Comparison of ENCODE assay signal across 10 cellular contexts in genomic region chr15:63019539-63020109, GRCh38. TPM values are rescaled to one million over a fixed set of nuclear protein-coding genes. Genes with fewer than 3 reads are reported as not detected.
A peak's percentile ranks its signal among the peaks of the same experiment; 100 is the strongest.
DNase-seq lines count a peak whose midpoint lies in the region; ATAC-seq and TF ChIP-seq lines count a peak whose summit lies in the region.
"Had no signal": no experiment of that assay in that cellular context is flagged by ENCODE, and none has a peak within 500 bp of the region (broad histone marks: within the 10 kb centered on the region; RNA-seq: fewer than 3 reads in every experiment).

No MANE protein-coding gene starts in this region.

- DNase-seq in NCI-H524 (lab: John Stamatoyannopoulos, UW), result peak; percentile 14 to 76
- DNase-seq in NCI-H524 treated with DMSO at 0.1 percent for 48 hours (lab: John Stamatoyannopoulos, UW), result no peak
- peak; percentile 13 for DNase-seq in SW480 (ENCODE audit: low spot score)
- DNase-seq in foreskin keratinocyte, result peak; percentile 98
- peak; percentile 48 for DNase-seq in stromal cell of bone marrow (ENCODE audit: low read depth)
- DNase-seq in DMS153 treated with DMSO at 0.1 percent for 48 hours (lab: John Stamatoyannopoulos, UW; ENCODE audit: unreplicated experiment), result no peak
- no peak for DNase-seq in Kasumi-1 (lab: John Stamatoyannopoulos, UW)
- DNase-seq: activated CD4-positive, alpha-beta memory T cell treated with anti-CD3 and anti-CD28 coated beads, Interleukin-2, amount 10 ng/mL, durations not matched to agents 7 days and 5 days; NCI-H345 had no signal

- H3K27ac ChIP-seq in foreskin keratinocyte, result no peak overlapping the region

- peak; percentile 93 for ATAC-seq in foreskin keratinocyte
- ATAC-seq in HG02938 (IDR thresholded peaks at IDR 0.05; ENCODE audit: unreplicated experiment), result no peak

- peak; percentile 5 for TF ChIP-seq CTCF in foreskin keratinocyte (conservative IDR thresholded peaks at IDR 0.05)

- H3K4me1 ChIP-seq in foreskin keratinocyte, result peaks cover 22% of the 10 kb centered on the region

- no peaks in the 10 kb centered on the region for H3K27me3 ChIP-seq in foreskin keratinocyte

RNA-seq across cellular contexts. Expression of gene TPM1, which starts 22.9 kb away (rescaled TPM):
- total RNA-seq in foreskin keratinocyte, result 152 and 167 TPM in 2 replicates
- polyA plus RNA-seq in foreskin keratinocyte, result 116 and 124 TPM in 2 replicates

Comparison
In these comparisons a context has a peak if more than half of its experiments do, and no peak if none do; other contexts are left out.
1. DNase-seq: peak in NCI-H524 (2 of 2), SW480 (single experiment), foreskin keratinocyte (2 of 2) and stromal cell of bone marrow (single experiment); none in NCI-H524 treated with DMSO at 0.1 percent for 48 hours (single experiment), DMS153 treated with DMSO at 0.1 percent for 48 hours (single experiment) and Kasumi-1 (0 of 2).